In genomic region chr17:77449908-77450741, GRCh38 we compare ENCODE assay signal across 8 cellular contexts.
DNase-seq lines count a peak whose midpoint lies in the region; ATAC-seq, FAIRE-seq and TF ChIP-seq lines count a peak whose summit lies in the region.

No MANE protein-coding gene starts in this region.

- H3K9me3 Mint-ChIP-seq in HFFc6 (no peaks in the 10 kb centered on the region), naive B cell (no peaks in the 10 kb centered on the region)
- no peaks in the 10 kb centered on the region for H3K9me3 Mint-ChIP-seq in activated CD8-positive, alpha-beta memory T cell treated with anti-CD3 and anti-CD28 coated beads, Interleukin-2, amount 10 ng/mL, durations not matched to agents 7 days and 5 days (ENCODE audit: low read depth)

- FAIRE-seq in A549 (lab: Jason Lieb, UNC): no peak

- TF ChIP-seq POLR2A in A549 (IDR thresholded peaks at IDR 0.05; ENCODE audit: low read length) (no peak), esophagus muscularis mucosa (IDR thresholded peaks at IDR 0.05; ENCODE audit: low read depth) (no peak)

- DNase-seq in A549 (ENCODE audit: low read depth in 1 of 2, low spot score in 1 of 2) (peak in 1 of 2 experiments; percentile 56), HFFc6 (peak; percentile 65), esophagus muscularis mucosa (ENCODE audit: extremely low spot score) (no peak), naive B cell (no peak), thoracic aorta (ENCODE audit: low spot score) (no peak), NCI-H1105 (lab: John Stamatoyannopoulos, UW) (no peak)
- peak; percentile 71 for DNase-seq in activated CD8-positive, alpha-beta memory T cell treated with anti-CD3 and anti-CD28 coated beads, Interleukin-2, amount 10 ng/mL, durations not matched to agents 7 days and 5 days

- H3K4me3 Mint-ChIP-seq in HFFc6 (peak overlapping the region; percentile 87), naive B cell (peak overlapping the region; percentile 97 to 100 (median 98))
- peak overlapping the region; percentile 86 for H3K4me3 Mint-ChIP-seq in activated CD8-positive, alpha-beta memory T cell treated with anti-CD3 and anti-CD28 coated beads, Interleukin-2, amount 10 ng/mL, durations not matched to agents 7 days and 5 days

- H3K27ac ChIP-seq in A549: peak overlapping the region; percentile 1 to 69; a peak in 3 of 6 replicates
- peak overlapping the region; percentile 89 to 98 (median 97) for H3K27ac ChIP-seq in esophagus muscularis mucosa (replicated peaks in 1 of 4)
- H3K27ac ChIP-seq in thoracic aorta: peak overlapping the region in 1 of 2 donors; percentile 49

- H3K4me3 ChIP-seq in A549 (no peak overlapping the region), esophagus muscularis mucosa (peak overlapping the region; percentile 57 to 74 (median 62)), thoracic aorta (peak overlapping the region; percentile 80)

- ATAC-seq in A549 (peak; percentile 51 to 68; a peak in 5 of 6 replicates), naive B cell (ENCODE audit: low read depth in 2 of 2) (no peak), thoracic aorta (ENCODE audit: insufficient number of reproducible peaks, low FRiP score, low read depth) (no peak), HG03097 (IDR thresholded peaks at IDR 0.05; ENCODE audit: low FRiP score, unreplicated experiment) (no peak)
- ATAC-seq in activated CD8-positive, alpha-beta memory T cell treated with anti-CD3 and anti-CD28 coated beads, Interleukin-2, amount 10 ng/mL, durations not matched to agents 7 days and 5 days: peak; percentile 12

- H3K27me3 Mint-ChIP-seq in HFFc6 (ENCODE audit: insufficient read depth) (peaks cover 28% of the 10 kb centered on the region), naive B cell (no peaks in the 10 kb centered on the region)
- no peaks in the 10 kb centered on the region for H3K27me3 Mint-ChIP-seq in activated CD8-positive, alpha-beta memory T cell treated with anti-CD3 and anti-CD28 coated beads, Interleukin-2, amount 10 ng/mL, durations not matched to agents 7 days and 5 days

- WGBS in A549 (ENCODE audit: missing lambda C conversion rate): 59% methylated on average over 21 of the region's 23 CpGs
- 47% methylated on average over 15 of the region's 23 CpGs for WGBS in esophagus muscularis mucosa

- H3K9me3 ChIP-seq in A549 (no peaks in the 10 kb centered on the region), esophagus muscularis mucosa (no peaks in the 10 kb centered on the region), thoracic aorta (no peaks in the 10 kb centered on the region)

- H3K36me3 ChIP-seq in esophagus muscularis mucosa (peaks cover 0 to 4% (median 0%) of the 10 kb centered on the region in 4 donors), thoracic aorta (peaks cover 2% of the 10 kb centered on the region)

- H3K36me3 Mint-ChIP-seq in HFFc6 (ENCODE audit: low read depth) (no peaks in the 10 kb centered on the region), naive B cell (peaks cover 0 to 6% of the 10 kb centered on the region in 2 donors)
- H3K36me3 Mint-ChIP-seq in activated CD8-positive, alpha-beta memory T cell treated with anti-CD3 and anti-CD28 coated beads, Interleukin-2, amount 10 ng/mL, durations not matched to agents 7 days and 5 days: peaks cover 33% of the 10 kb centered on the region

- CTCF ChIA-PET in A549 (lab: Yijun Ruan, JAX): interaction anchor here (1.1 to 10.5 kb wide), 7 partner anchors 10 to 119 kb away, joined by 3 to 111 read pairs (median 4); no protein-coding TSS in a partner anchor
- CTCF ChIA-PET in activated CD8-positive, alpha-beta memory T cell treated with anti-CD3 and anti-CD28 coated beads, Interleukin-2, amount 10 ng/mL, durations not matched to agents 7 days and 5 days (lab: Charles Lee): interaction anchor here (1.4 to 8.6 kb wide), 6 partner anchors 9 to 119 kb away, joined by 4 to 98 read pairs (median 6); no protein-coding TSS in a partner anchor

- POLR2A ChIA-PET in A549 (lab: Yijun Ruan, JAX): no interaction called here

- intact Hi-C loops in esophagus muscularis mucosa (cut with DNase I): no loop called here

- peak overlapping the region; percentile 48 for H3K4me2 ChIP-seq in A549

- no peak for TF ChIP-seq RAD21 in A549 (conservative IDR thresholded peaks at IDR 0.05 in 1 of 2, IDR thresholded peaks at IDR 0.05 in 1 of 2)

- TF ChIP-seq CTCF in A549 (IDR thresholded peaks at IDR 0.05) (no peak), HFFc6 (IDR thresholded peaks at IDR 0.05) (no peak), esophagus muscularis mucosa (IDR thresholded peaks at IDR 0.05) (no peak), thoracic aorta (IDR thresholded peaks at IDR 0.05) (no peak)

- TF ChIP-seq EP300 in A549 (IDR thresholded peaks at IDR 0.05) (no peak), esophagus muscularis mucosa (IDR thresholded peaks at IDR 0.05) (no peak)

- H3K27ac Mint-ChIP-seq in HFFc6 (peak overlapping the region; percentile 90), naive B cell (peak overlapping the region; percentile 85 to 99 (median 96))
- peak overlapping the region; percentile 99 for H3K27ac Mint-ChIP-seq in activated CD8-positive, alpha-beta memory T cell treated with anti-CD3 and anti-CD28 coated beads, Interleukin-2, amount 10 ng/mL, durations not matched to agents 7 days and 5 days

- H3K4me1 ChIP-seq in A549 (peaks cover 22% of the 10 kb centered on the region), esophagus muscularis mucosa (peaks cover 78 to 98% (median 97%) of the 10 kb centered on the region in 4 donors), thoracic aorta (ENCODE audit: control insufficient read depth in 1 of 2, low read depth in 2 of 2) (peaks cover 28 to 65% of the 10 kb centered on the region in 2 donors)

- H3K27me3 ChIP-seq in esophagus muscularis mucosa (no peaks in the 10 kb centered on the region), thoracic aorta (replicated peaks; ENCODE audit: insufficient read depth) (no peaks in the 10 kb centered on the region)

- peaks cover 87% of the 10 kb centered on the region for H3K4me1 Mint-ChIP-seq in HFFc6 (ENCODE audit: low read depth)
- H3K4me1 Mint-ChIP-seq in activated CD8-positive, alpha-beta memory T cell treated with anti-CD3 and anti-CD28 coated beads, Interleukin-2, amount 10 ng/mL, durations not matched to agents 7 days and 5 days: peaks cover 65% of the 10 kb centered on the region
- peaks cover 72 to 86% (median 76%) of the 10 kb centered on the region in 3 donors for H3K4me1 Mint-ChIP-seq in naive B cell

TF ChIP-seq in A549, 52 proteins besides CTCF, POLR2A, EP300 and RAD21:
- TF ChIP-seq NFE2L2 (conservative IDR thresholded peaks at IDR 0.05; ENCODE audit: low read length): no peak
- no peak for TF ChIP-seq FOSL2 (IDR thresholded peaks at IDR 0.05)
- peak; percentile 52; the same call in 1 of the 2 replicates for TF ChIP-seq FOSL2 (CRISPR knock-in tag; IDR thresholded peaks at IDR 0.05)

Comparison
In these comparisons a context has a peak if more than half of its experiments do, and no peak if none do; other contexts are left out.
1. ATAC-seq: peak in A549 (2 of 2) and activated CD8-positive, alpha-beta memory T cell treated with anti-CD3 and anti-CD28 coated beads, Interleukin-2, amount 10 ng/mL, durations not matched to agents 7 days and 5 days (single experiment); none in naive B cell (0 of 2), thoracic aorta (single experiment) and HG03097 (single experiment).
2. DNase-seq: peak in HFFc6 (single experiment) and activated CD8-positive, alpha-beta memory T cell treated with anti-CD3 and anti-CD28 coated beads, Interleukin-2, amount 10 ng/mL, durations not matched to agents 7 days and 5 days (single experiment); none in esophagus muscularis mucosa (single experiment), naive B cell (single experiment), thoracic aorta (single experiment) and NCI-H1105 (single experiment).
3. Peak in every context shown above with its lines, with median percentiles within 50 percentile points of each other: H3K27ac Mint-ChIP-seq and H3K4me3 Mint-ChIP-seq.